ENCODE assay signal across 1 cellular context in the genomic region with DNA sequence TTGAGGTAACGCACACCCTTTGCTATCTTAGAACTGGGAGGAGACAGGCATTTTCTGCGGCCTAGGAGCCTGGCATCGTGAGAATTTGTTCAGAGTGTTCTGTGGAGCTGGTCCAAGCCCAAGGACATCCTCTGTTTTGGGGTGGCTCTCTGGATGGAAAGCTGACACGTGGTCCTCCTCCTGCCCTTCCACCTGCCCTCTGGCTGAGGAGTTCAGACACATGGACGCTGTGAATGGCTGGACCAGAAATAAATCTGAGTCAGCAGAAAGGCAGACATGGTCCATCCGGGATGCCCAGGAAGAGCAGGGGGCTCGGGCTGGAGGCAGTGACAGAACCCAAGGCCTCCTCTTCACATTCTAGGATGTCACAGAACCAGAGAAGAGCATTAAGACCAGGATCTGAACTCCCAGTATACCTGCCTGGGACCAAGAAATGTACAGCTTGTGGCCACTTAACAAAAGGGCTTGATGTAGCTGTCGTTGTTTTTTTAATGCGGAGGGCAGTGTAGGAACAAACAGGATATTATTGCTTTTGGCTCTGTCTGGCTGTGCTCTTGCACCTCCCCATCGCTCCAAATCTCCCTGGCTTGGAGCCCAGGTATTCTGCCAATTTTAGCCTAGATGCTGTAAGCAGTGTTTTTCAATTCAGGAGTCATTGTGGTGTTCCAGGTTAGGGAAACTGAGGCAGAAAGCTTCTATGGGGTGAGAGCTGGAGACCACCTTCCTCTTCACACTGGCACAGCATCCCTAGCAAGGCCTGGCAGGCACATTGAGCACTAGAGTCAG.
TF ChIP-seq lines count a peak whose summit lies in the region.

No MANE protein-coding gene starts in this region.

TF ChIP-seq in endothelial cell of umbilical vein, 7 proteins besides CTCF, POLR2A, EP300 and RAD21:
- TF ChIP-seq, protein P1, sequence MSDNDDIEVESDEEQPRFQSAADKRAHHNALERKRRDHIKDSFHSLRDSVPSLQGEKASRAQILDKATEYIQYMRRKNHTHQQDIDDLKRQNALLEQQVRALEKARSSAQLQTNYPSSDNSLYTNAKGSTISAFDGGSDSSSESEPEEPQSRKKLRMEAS (IDR thresholded peaks at IDR 0.05; ENCODE audit: insufficient read depth, insufficient read length), result no peak
- no peak for TF ChIP-seq EZH2 (IDR thresholded peaks at IDR 0.05; ENCODE audit: borderline replicate concordance, low read depth, low read length, severe bottlenecking)
- TF ChIP-seq JUN (IDR thresholded peaks at IDR 0.05; ENCODE audit: borderline replicate concordance, insufficient read depth, insufficient read length, low read depth), result no peak
- no peak for TF ChIP-seq MYC (IDR thresholded peaks at IDR 0.05; ENCODE audit: low read depth, low read length)
- TF ChIP-seq GATA2 (IDR thresholded peaks at IDR 0.05; ENCODE audit: insufficient read depth, insufficient read length, low read depth, low read length), result no peak
- TF ChIP-seq FOS (IDR thresholded peaks at IDR 0.05; ENCODE audit: borderline replicate concordance, insufficient read depth, low read length), result no peak
- no peak for TF ChIP-seq POLR2AphosphoS5 (IDR thresholded peaks at IDR 0.05; ENCODE audit: insufficient read depth, low read depth, low read length)
